10 cellular contexts compared by ENCODE assay signal in genomic region chr12:14283489-14284144, GRCh38.
DNase-seq lines count a peak whose midpoint lies in the region; ATAC-seq, FAIRE-seq and TF ChIP-seq lines count a peak whose summit lies in the region.
"Had no signal": no experiment of that assay in that cellular context is flagged by ENCODE, and none has a peak within 500 bp of the region (broad histone marks: within the 10 kb centered on the region; RNA-seq: fewer than 3 reads in every experiment).

No MANE protein-coding gene starts in this region.

- peak overlapping the region; percentile 55 for H3K27ac Mint-ChIP-seq in dendritic cell treated with granulocyte-macrophage colony-stimulating factor and Interleukin-4, amounts not matched to agents 40 ng/mL and 50 ng/mL, for 4 days
- H3K27ac Mint-ChIP-seq: activated naive CD8-positive, alpha-beta T cell treated with anti-CD3 and anti-CD28 coated beads, Interleukin-2, amount 10 ng/mL, durations not matched to agents 7 days and 5 days had no signal

- no peaks in the 10 kb centered on the region for H3K9me3 Mint-ChIP-seq in dendritic cell treated with granulocyte-macrophage colony-stimulating factor and Interleukin-4, amounts not matched to agents 40 ng/mL and 50 ng/mL, for 4 days

- FAIRE-seq in HTR-8/SVneo (lab: Jason Lieb, UNC): no peak

- ATAC-seq in GM21367 (IDR thresholded peaks at IDR 0.05; ENCODE audit: unreplicated experiment): peak; percentile 45
- ATAC-seq in HG03565 (IDR thresholded peaks at IDR 0.05; ENCODE audit: unreplicated experiment): peak; percentile 30

- H3K36me3 Mint-ChIP-seq in dendritic cell treated with granulocyte-macrophage colony-stimulating factor and Interleukin-4, amounts not matched to agents 40 ng/mL and 50 ng/mL, for 4 days (ENCODE audit: low read depth): no peaks in the 10 kb centered on the region

- peak; percentile 26 for DNase-seq in CD1c-positive myeloid dendritic cell (ENCODE audit: extremely low spot score)
- DNase-seq in caudate nucleus (lab: John Stamatoyannopoulos, UW): no peak
- DNase-seq in BE2C: no peak
- DNase-seq in HTR-8/SVneo (ENCODE audit: insufficient read length, low spot score): no peak
- DNase-seq in GDM1 (lab: John Stamatoyannopoulos, UW): no peak
- DNase-seq: activated naive CD8-positive, alpha-beta T cell treated with anti-CD3 and anti-CD28 coated beads, Interleukin-2, amount 10 ng/mL, durations not matched to agents 7 days and 5 days; left cardiac atrium had no signal

- peaks cover 13% of the 10 kb centered on the region for H3K4me1 Mint-ChIP-seq in dendritic cell treated with granulocyte-macrophage colony-stimulating factor and Interleukin-4, amounts not matched to agents 40 ng/mL and 50 ng/mL, for 4 days (ENCODE audit: low read depth)

- H3K36me3 ChIP-seq in BE2C: no peaks in the 10 kb centered on the region

- no peaks in the 10 kb centered on the region for H3K27me3 Mint-ChIP-seq in dendritic cell treated with granulocyte-macrophage colony-stimulating factor and Interleukin-4, amounts not matched to agents 40 ng/mL and 50 ng/mL, for 4 days
- H3K27me3 Mint-ChIP-seq: activated naive CD8-positive, alpha-beta T cell treated with anti-CD3 and anti-CD28 coated beads, Interleukin-2, amount 10 ng/mL, durations not matched to agents 7 days and 5 days had no signal

- peaks cover 3% of the 10 kb centered on the region for H3K9me3 ChIP-seq in BE2C

- no peak for TF ChIP-seq CTCF in BE2C (IDR thresholded peaks at IDR 0.05; ENCODE audit: low read depth, low read length)

- no peak overlapping the region for H3K27ac ChIP-seq in caudate nucleus (ENCODE audit: low read depth, low read length)

- H3K4me1 ChIP-seq in BE2C: no peaks in the 10 kb centered on the region

- intact Hi-C loops in dendritic cell treated with granulocyte-macrophage colony-stimulating factor and Interleukin-4, amounts not matched to agents 40 ng/mL and 50 ng/mL, for 4 days (cut with micrococcal nuclease): no loop called here

- no peaks in the 10 kb centered on the region for H3K27me3 ChIP-seq in BE2C

- no peak overlapping the region for H3K4me3 Mint-ChIP-seq in dendritic cell treated with granulocyte-macrophage colony-stimulating factor and Interleukin-4, amounts not matched to agents 40 ng/mL and 50 ng/mL, for 4 days
- H3K4me3 Mint-ChIP-seq: activated naive CD8-positive, alpha-beta T cell treated with anti-CD3 and anti-CD28 coated beads, Interleukin-2, amount 10 ng/mL, durations not matched to agents 7 days and 5 days had no signal

- no peak overlapping the region for H3K4me3 ChIP-seq in BE2C (ENCODE audit: low read depth, low read length)
